ENCODE assay signal across 24 cellular contexts in genomic region chr7:41232086-41232485, GRCh38.
DNase-seq lines count a peak whose midpoint lies in the region; ATAC-seq, FAIRE-seq and TF ChIP-seq lines count a peak whose summit lies in the region.
"Had no signal": no experiment of that assay in that cellular context is flagged by ENCODE, and none has a peak within 500 bp of the region (broad histone marks: within the 10 kb centered on the region; RNA-seq: fewer than 3 reads in every experiment).

No MANE protein-coding gene starts in this region.

- H3K27me3 ChIP-seq in smooth muscle cell (ENCODE audit: low read depth) = no peaks in the 10 kb centered on the region
- H3K27me3 ChIP-seq: heart right ventricle, pancreas, thyroid gland had no signal

- H3K9me3 ChIP-seq in smooth muscle cell (replicated peaks; ENCODE audit: low read depth) = no peaks in the 10 kb centered on the region
- H3K9me3 ChIP-seq: pancreas, thyroid gland had no signal

- no peak overlapping the region for H3K4me3 ChIP-seq in smooth muscle cell
- H3K4me3 ChIP-seq: heart right ventricle, pancreas, thyroid gland had no signal

- no peaks in the 10 kb centered on the region for H4K20me1 ChIP-seq in smooth muscle cell (ENCODE audit: low read depth)

- no peaks in the 10 kb centered on the region for H3K79me2 ChIP-seq in smooth muscle cell (ENCODE audit: low read depth)

- DNase-seq in H54 (ENCODE audit: insufficient read length, low spot score) (no peak), amniotic epithelial cell (ENCODE audit: low read depth) (peak; percentile 19), fibroblast of peridontal ligament (ENCODE audit: extremely low read depth) (peak; percentile 34), smooth muscle cell (lab: John Stamatoyannopoulos, UW; ENCODE audit: unreplicated experiment) (no peak), occipital lobe (lab: John Stamatoyannopoulos, UW) (no peak)
- no peak for DNase-seq in activated CD4-positive, alpha-beta T cell treated with anti-CD3 and anti-CD28 coated beads, Interleukin-2, amount 50 U/mL, for 48 hours
- DNase-seq: activated CD4-positive, alpha-beta T cell treated with anti-CD3 and anti-CD28 coated beads for 4 hours; activated naive CD4-positive, alpha-beta T cell treated with Interleukin-2 at 50 U/mL for 16 hours; activated T-cell treated with anti-CD3 and anti-CD28 coated beads, Interleukin-2, amount 50 U/mL, for 48 hours; GOT3; heart right ventricle; natural killer cell; NCI-H1092 treated with DMSO at 0.1 percent for 48 hours; NCI-H1930; NCI-H748 treated with DMSO at 0.1 percent for 48 hours; pancreas; right cardiac atrium; T-helper 2 cell; thyroid gland had no signal

- WGBS in smooth muscle cell (ENCODE audit: low lambda C conversion rate) = 90% methylated on average over 2 of the region's 2 CpGs

- H3F3A ChIP-seq in smooth muscle cell (ENCODE audit: low read depth) = no peaks in the 10 kb centered on the region

- no peak for TF ChIP-seq CTCF in smooth muscle cell (IDR thresholded peaks at IDR 0.05; ENCODE audit: borderline replicate concordance, insufficient read depth, poor library complexity, severe bottlenecking)

- H3K4me2 ChIP-seq in smooth muscle cell = no peak overlapping the region

- FAIRE-seq in H54 (lab: Jason Lieb, UNC) = peak; percentile 82
- FAIRE-seq: HepG2, pancreas had no signal

- no peak overlapping the region for H3K27ac ChIP-seq in smooth muscle cell (ENCODE audit: low read depth)
- H3K27ac ChIP-seq: heart right ventricle, pancreas, thyroid gland had no signal

- H3K36me3 ChIP-seq in smooth muscle cell (ENCODE audit: low read depth) = no peaks in the 10 kb centered on the region
- H3K36me3 ChIP-seq: heart right ventricle, pancreas, thyroid gland had no signal

- H3K4me1 ChIP-seq in smooth muscle cell (ENCODE audit: low read depth) = no peaks in the 10 kb centered on the region
- H3K4me1 ChIP-seq: heart right ventricle, pancreas, thyroid gland had no signal

- H2AFZ ChIP-seq in smooth muscle cell (ENCODE audit: low read depth) = peak overlapping the region; percentile 30

- TF ChIP-seq POLR2A in H54 (IDR thresholded peaks at IDR 0.05; ENCODE audit: low read depth, low read length) = no peak

- ATAC-seq in HG02678 (IDR thresholded peaks at IDR 0.05; ENCODE audit: unreplicated experiment) (no peak), HG03378 (IDR thresholded peaks at IDR 0.05; ENCODE audit: unreplicated experiment) (no peak)
- ATAC-seq: heart right ventricle, HepG2, left lobe of liver, natural killer cell, pancreas, right cardiac atrium, SK-N-SH treated with all-trans-retinoic acid at 6 μM for 48 hours had no signal

- no peak overlapping the region for H3K9ac ChIP-seq in smooth muscle cell (ENCODE audit: low read depth)

Comparison
In these comparisons a context has a peak if more than half of its experiments do, and no peak if none do; other contexts are left out.
1. DNase-seq: peak in amniotic epithelial cell (single experiment) and fibroblast of peridontal ligament (single experiment); none in H54 (single experiment), smooth muscle cell (single experiment), activated CD4-positive, alpha-beta T cell treated with anti-CD3 and anti-CD28 coated beads, Interleukin-2, amount 50 U/mL, for 48 hours (0 of 2) and occipital lobe (single experiment).